8 cellular contexts compared by ENCODE assay signal in the genomic region with DNA sequence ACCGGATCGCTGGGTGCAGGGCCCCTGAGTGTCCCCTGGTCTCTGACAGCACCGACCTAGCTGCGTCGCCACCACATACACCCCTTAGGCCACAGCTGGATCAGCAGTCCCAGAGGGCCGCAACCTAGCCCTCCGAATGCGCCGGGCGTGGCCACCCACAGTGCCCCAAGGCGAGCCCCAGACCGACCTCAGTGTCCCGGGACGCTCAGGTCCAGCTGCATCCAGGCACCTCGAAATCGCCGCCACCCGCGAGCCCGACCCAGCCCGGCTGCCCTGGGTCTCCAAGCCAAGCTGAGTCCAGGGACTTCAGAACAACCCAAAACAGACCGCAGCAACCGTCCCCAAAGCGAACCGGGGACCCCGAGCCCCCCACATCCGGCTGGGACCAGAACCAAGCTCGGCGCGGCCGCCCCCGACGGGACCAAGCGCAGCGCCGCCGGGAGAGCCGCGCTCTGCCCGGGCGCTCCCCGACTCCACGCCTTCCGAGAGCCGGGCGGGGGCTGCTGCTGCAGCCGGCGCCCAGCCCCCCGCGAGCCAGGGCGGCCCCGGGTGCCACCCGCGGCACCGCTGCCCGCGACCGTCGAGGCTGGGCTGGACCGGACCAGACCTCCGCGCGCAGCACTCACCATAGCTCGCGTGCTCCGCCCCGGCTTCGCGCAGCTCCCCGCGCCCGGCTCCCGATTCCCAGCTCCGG. TPM values are rescaled to one million over a fixed set of nuclear protein-coding genes. Genes with fewer than 3 reads are reported as not detected.
DNase-seq lines count a peak whose midpoint lies in the region; TF ChIP-seq lines count a peak whose summit lies in the region.

No MANE protein-coding gene starts in this region.

- in situ Hi-C loops in GM13977 (cut with MboI; ENCODE audit: low pct_unique_long_range_greater_than_20kb, low sequenced_read_pairs, unreplicated experiment): no loop called here

- no CpG with 5 or more reads among the region's 74 CpGs for WGBS in trophoblast cell (ENCODE audit: extremely low coverage, insufficient coverage, insufficient read length)

- H4K91ac ChIP-seq in trophoblast cell (ENCODE audit: low read depth, low read length): peak overlapping the region; percentile 81

- peak overlapping the region; percentile 43 for H3K4ac ChIP-seq in trophoblast cell (ENCODE audit: low read depth, low read length)

- peak overlapping the region; percentile 73 for H4K8ac ChIP-seq in trophoblast cell (ENCODE audit: low read depth, low read length)

- H3K18ac ChIP-seq in trophoblast cell (ENCODE audit: low read length): peak overlapping the region; percentile 91

- H3K79me1 ChIP-seq in trophoblast cell (ENCODE audit: low read length): peaks cover 8% of the 10 kb centered on the region

- peak overlapping the region; percentile 15 for H2BK5ac ChIP-seq in trophoblast cell (ENCODE audit: low read depth, low read length, poor library complexity)

- H3K14ac ChIP-seq in trophoblast cell (ENCODE audit: low read length): peak overlapping the region; percentile 74

- no peaks in the 10 kb centered on the region for H3K36me3 ChIP-seq in SK-N-MC (ENCODE audit: insufficient read depth, low read length)
- H3K36me3 ChIP-seq in trophoblast cell (ENCODE audit: control insufficient read depth in 1 of 2, insufficient read depth in 2 of 2, low read length in 2 of 2): peaks cover 0 to 1% of the 10 kb centered on the region in 2 experiments

- TF ChIP-seq CTCF in GM13977 (IDR thresholded peaks at IDR 0.05; ENCODE audit: extremely low read depth, insufficient read depth, missing control alignments) (no peak), HFF-Myc (IDR thresholded peaks at IDR 0.05; ENCODE audit: low read depth, low read length, missing control alignments) (no peak), fibroblast of mammary gland (conservative IDR thresholded peaks at IDR 0.05; ENCODE audit: control insufficient read depth, insufficient read depth, low read depth, low read length) (no peak)

- no peaks in the 10 kb centered on the region for H3K27me3 ChIP-seq in trophoblast cell (ENCODE audit: insufficient read depth, low read length)

- H3K9ac ChIP-seq in SK-N-MC (ENCODE audit: insufficient read length): peak overlapping the region; percentile 52
- H3K9ac ChIP-seq in trophoblast cell (ENCODE audit: low read length): peak overlapping the region; percentile 79

- no peak overlapping the region for H3K23ac ChIP-seq in trophoblast cell (ENCODE audit: low read length)

- no peak overlapping the region for H3K27ac ChIP-seq in SK-N-MC
- no peak overlapping the region for H3K27ac ChIP-seq in trophoblast cell (ENCODE audit: low read depth, low read length)

- DNase-seq in GM13977 (ENCODE audit: low spot score) (peak; percentile 53), HFF-Myc (ENCODE audit: extremely low read depth, low read depth) (no peak), SK-N-MC (ENCODE audit: low read depth, low spot score) (no peak), fibroblast of mammary gland (ENCODE audit: low read depth) (no peak), trophoblast cell (no peak), NCI-H1105 treated with DMSO at 0.1 percent for 48 hours (lab: John Stamatoyannopoulos, UW) (no peak), NCI-H2196 treated with DMSO at 0.1 percent for 48 hours (lab: John Stamatoyannopoulos, UW; ENCODE audit: unreplicated experiment) (no peak), NCI-H2029 (lab: John Stamatoyannopoulos, UW) (no peak)

- H2AK5ac ChIP-seq in trophoblast cell (ENCODE audit: low read length): no peak overlapping the region

- peak overlapping the region; percentile 84 for H3K4me2 ChIP-seq in trophoblast cell (ENCODE audit: low read length)

- peak overlapping the region; percentile 61 for H2BK120ac ChIP-seq in trophoblast cell (ENCODE audit: insufficient read depth, low read length, poor library complexity)

- H3K9me3 ChIP-seq in SK-N-MC (ENCODE audit: low read depth, low read length) (no peaks in the 10 kb centered on the region), trophoblast cell (ENCODE audit: insufficient read depth, low read depth, low read length) (no peaks in the 10 kb centered on the region)

- H2AFZ ChIP-seq in trophoblast cell (ENCODE audit: insufficient read depth, low read length, poor library complexity): peak overlapping the region; percentile 63

- no peak overlapping the region for H2BK12ac ChIP-seq in trophoblast cell (ENCODE audit: low read length)

- peaks cover 6% of the 10 kb centered on the region for H3K79me2 ChIP-seq in trophoblast cell (ENCODE audit: control insufficient read depth, insufficient read depth, low read length, poor library complexity)

- peak overlapping the region; percentile 71 for H3K4me3 ChIP-seq in HFF-Myc (replicated peaks; ENCODE audit: low read depth, low read length)
- peak overlapping the region; percentile 87 for H3K4me3 ChIP-seq in SK-N-MC
- H3K4me3 ChIP-seq in fibroblast of mammary gland (ENCODE audit: control insufficient read depth, low read depth, low read length): peak overlapping the region; percentile 76
- H3K4me3 ChIP-seq in trophoblast cell (ENCODE audit: low read depth, low read length): peak overlapping the region; percentile 81

- H3K4me1 ChIP-seq in trophoblast cell (ENCODE audit: control insufficient read depth in 1 of 2, insufficient read depth in 2 of 2, low read length in 2 of 2): peaks cover 15 to 26% of the 10 kb centered on the region in 2 experiments

- peak overlapping the region; percentile 27 for H4K12ac ChIP-seq in trophoblast cell (ENCODE audit: low read depth, low read length)

RNA-seq across cellular contexts. Expression of gene ECE1, which starts 54.6 kb away (rescaled TPM):
- polyA plus RNA-seq in trophoblast cell (2013): 50.0 and 52.3 TPM in 2 replicates
